ENCODE assay signal across 2 cellular contexts in the genomic region with DNA sequence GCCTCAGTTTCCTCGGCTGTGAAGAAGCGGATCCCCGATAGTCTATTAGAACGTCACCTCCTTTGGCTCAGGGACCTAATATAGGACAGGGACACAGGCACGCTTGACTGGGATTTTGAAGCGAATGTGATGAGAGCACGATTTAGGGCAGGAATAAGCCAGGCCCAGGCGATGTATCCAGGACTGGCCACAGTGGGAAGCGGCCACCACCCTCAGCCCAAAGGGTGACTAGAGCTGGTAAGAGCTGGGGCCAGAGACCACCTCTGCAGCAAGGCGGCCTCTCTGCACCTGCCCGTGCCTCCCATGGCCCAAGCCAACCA.
TF ChIP-seq lines count a peak whose summit lies in the region.

No MANE protein-coding gene starts in this region.

TF ChIP-seq in HepG2, 621 proteins besides CTCF, POLR2A, EP300 and RAD21:
- TF ChIP-seq, protein P1, sequence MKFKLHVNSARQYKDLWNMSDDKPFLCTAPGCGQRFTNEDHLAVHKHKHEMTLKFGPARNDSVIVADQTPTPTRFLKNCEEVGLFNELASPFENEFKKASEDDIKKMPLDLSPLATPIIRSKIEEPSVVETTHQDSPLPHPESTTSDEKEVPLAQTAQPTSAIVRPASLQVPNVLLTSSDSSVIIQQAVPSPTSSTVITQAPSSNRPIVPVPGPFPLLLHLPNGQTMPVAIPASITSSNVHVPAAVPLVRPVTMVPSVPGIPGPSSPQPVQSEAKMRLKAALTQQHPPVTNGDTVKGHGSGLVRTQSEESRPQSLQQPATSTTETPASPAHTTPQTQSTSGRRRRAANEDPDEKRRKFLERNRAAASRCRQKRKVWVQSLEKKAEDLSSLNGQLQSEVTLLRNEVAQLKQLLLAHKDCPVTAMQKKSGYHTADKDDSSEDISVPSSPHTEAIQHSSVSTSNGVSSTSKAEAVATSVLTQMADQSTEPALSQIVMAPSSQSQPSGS (CRISPR knock-in tag; IDR thresholded peaks at IDR 0.05): no peak
- TF ChIP-seq ZNF558 (CRISPR knock-in tag; IDR thresholded peaks at IDR 0.05; ENCODE audit: borderline replicate concordance) (no peak), SMAD1 (CRISPR knock-in tag; IDR thresholded peaks at IDR 0.05; ENCODE audit: borderline replicate concordance, low read depth) (no peak)
- TF ChIP-seq, protein P2, sequence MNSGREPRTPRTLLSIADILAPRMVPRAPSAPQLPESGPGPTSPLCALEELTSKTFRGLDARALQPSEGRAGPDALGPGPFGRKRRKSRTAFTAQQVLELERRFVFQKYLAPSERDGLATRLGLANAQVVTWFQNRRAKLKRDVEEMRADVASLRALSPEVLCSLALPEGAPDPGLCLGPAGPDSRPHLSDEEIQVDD (CRISPR knock-in tag; IDR thresholded peaks at IDR 0.05; ENCODE audit: borderline replicate concordance): no peak
- TF ChIP-seq, protein P3, sequence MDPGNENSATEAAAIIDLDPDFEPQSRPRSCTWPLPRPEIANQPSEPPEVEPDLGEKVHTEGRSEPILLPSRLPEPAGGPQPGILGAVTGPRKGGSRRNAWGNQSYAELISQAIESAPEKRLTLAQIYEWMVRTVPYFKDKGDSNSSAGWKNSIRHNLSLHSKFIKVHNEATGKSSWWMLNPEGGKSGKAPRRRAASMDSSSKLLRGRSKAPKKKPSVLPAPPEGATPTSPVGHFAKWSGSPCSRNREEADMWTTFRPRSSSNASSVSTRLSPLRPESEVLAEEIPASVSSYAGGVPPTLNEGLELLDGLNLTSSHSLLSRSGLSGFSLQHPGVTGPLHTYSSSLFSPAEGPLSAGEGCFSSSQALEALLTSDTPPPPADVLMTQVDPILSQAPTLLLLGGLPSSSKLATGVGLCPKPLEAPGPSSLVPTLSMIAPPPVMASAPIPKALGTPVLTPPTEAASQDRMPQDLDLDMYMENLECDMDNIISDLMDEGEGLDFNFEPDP (CRISPR knock-in tag; conservative IDR thresholded peaks at IDR 0.05): 0 out of 2 replicates have a peak, but pooled peaks have one; percentile 81

TF ChIP-seq in H1, 55 proteins besides CTCF, POLR2A, EP300 and RAD21:
- no peak for TF ChIP-seq SUZ12 (IDR thresholded peaks at IDR 0.05; ENCODE audit: low read length)
- TF ChIP-seq JUN (IDR thresholded peaks at IDR 0.05; ENCODE audit: low read depth, low read length): no peak
- no peak for TF ChIP-seq RBBP5 (IDR thresholded peaks at IDR 0.05; ENCODE audit: borderline replicate concordance, low read depth, low read length)
- no peak for TF ChIP-seq HDAC6 (IDR thresholded peaks at IDR 0.05; ENCODE audit: low read depth, low read length)
- TF ChIP-seq FOSL1 (IDR thresholded peaks at IDR 0.05; ENCODE audit: insufficient read depth, low read depth, low read length): no peak
- no peak for TF ChIP-seq KDM1A (IDR thresholded peaks at IDR 0.05; ENCODE audit: borderline replicate concordance, low read length)
- TF ChIP-seq PHF8 (conservative IDR thresholded peaks at IDR 0.05; ENCODE audit: low read depth, low read length): no peak
- no peak for TF ChIP-seq HDAC2 (IDR thresholded peaks at IDR 0.05; ENCODE audit: borderline replicate concordance in 1 of 2, low read depth in 2 of 2, low read length in 2 of 2)
- TF ChIP-seq TAF7 (optimal IDR thresholded peaks at IDR 0.05; ENCODE audit: borderline replicate concordance, low read depth, low read length): no peak
- no peak for TF ChIP-seq CHD1 (IDR thresholded peaks at IDR 0.05; ENCODE audit: low read depth, low read length)
- TF ChIP-seq YY1 (IDR thresholded peaks at IDR 0.05; ENCODE audit: low read depth, low read length): no peak
